Comparison of ENCODE assay signal across 10 cellular contexts in the genomic region with DNA sequence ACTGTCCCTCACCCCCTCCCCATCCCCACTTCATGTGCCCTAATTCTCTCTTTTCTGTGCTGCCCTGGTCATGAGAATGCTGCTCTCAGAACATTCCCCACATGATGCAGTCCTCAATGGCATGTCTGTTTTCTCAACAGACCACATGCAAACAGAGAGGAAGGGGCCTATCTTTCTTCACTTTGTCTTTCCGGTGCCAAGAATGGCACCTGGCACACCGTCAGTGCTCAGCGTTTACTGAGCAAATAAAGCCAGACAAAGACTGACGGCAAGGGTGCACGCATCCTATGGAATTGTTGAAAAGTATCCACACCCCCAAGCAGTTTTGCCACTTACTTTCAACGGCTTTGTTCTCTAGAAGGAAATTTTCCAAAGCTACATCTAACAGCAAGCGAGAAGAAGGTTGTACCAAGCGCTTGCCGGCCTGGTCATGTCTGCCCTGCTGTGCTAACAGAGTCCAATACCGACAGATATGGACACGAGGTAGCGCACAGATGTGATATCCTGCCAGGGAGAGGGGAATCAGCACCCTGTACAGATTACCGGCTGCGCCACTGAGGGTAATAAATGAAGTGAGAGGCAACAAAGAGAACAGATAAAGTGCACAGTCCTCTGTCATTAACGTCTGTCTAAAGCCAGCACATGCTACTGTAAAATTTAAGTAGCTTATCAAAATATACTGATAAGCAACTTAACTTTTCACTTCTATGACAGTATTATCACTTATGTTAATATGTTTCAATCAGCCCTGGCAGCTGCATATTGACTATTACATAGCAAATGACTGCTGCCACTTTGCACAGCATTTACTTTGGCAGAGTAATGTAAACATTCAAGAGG.
DNase-seq lines count a peak whose midpoint lies in the region; ATAC-seq and TF ChIP-seq lines count a peak whose summit lies in the region.
"Had no signal": no experiment of that assay in that cellular context is flagged by ENCODE, and none has a peak within 500 bp of the region (broad histone marks: within the 10 kb centered on the region; RNA-seq: fewer than 3 reads in every experiment).

No MANE protein-coding gene starts in this region.

- intact Hi-C loops in colonic mucosa (cut with DNase I), result no loop called here
- intact Hi-C loops in stomach (cut with DNase I; ENCODE audit: low total_unique reads), result no loop called here

- WGBS in stomach, 5 donors, result 23 to 42% (median 30%) methylated on average over 15 of the region's 15 CpGs

- peaks cover 11% of the 10 kb centered on the region for H3K4me1 ChIP-seq in colonic mucosa
- H3K4me1 ChIP-seq in stomach, result peaks cover 18 to 32% (median 24%) of the 10 kb centered on the region in 4 donors

- no peaks in the 10 kb centered on the region for H3K9me3 ChIP-seq in colonic mucosa
- peaks cover 0 to 8% (median 3%) of the 10 kb centered on the region in 4 donors for H3K9me3 ChIP-seq in stomach

- ATAC-seq in HG03442 (IDR thresholded peaks at IDR 0.05; ENCODE audit: unreplicated experiment), result no peak

- H3K27ac ChIP-seq in colonic mucosa, result peak overlapping the region; percentile 25
- H3K27ac ChIP-seq in stomach, result peak overlapping the region in 2 of 5 donors; percentile 7 to 29
- H3K27ac ChIP-seq: ascending aorta had no signal

- H3K27me3 ChIP-seq in colonic mucosa (no peaks in the 10 kb centered on the region), stomach (no peaks in the 10 kb centered on the region)
- H3K27me3 ChIP-seq: ascending aorta had no signal

- no peak for TF ChIP-seq POLR2A in stomach (IDR thresholded peaks at IDR 0.05)

- peak; percentile 5 for DNase-seq in DMS 273 (lab: John Stamatoyannopoulos, UW; ENCODE audit: unreplicated experiment)
- no peak for DNase-seq in DMS 273 treated with DMSO at 0.1 percent for 48 hours (lab: John Stamatoyannopoulos, UW)
- peak; percentile 68 for DNase-seq in NCI-H510A (lab: John Stamatoyannopoulos, UW)
- DNase-seq in colonic mucosa, result peak; percentile 55
- peak; percentile 67 for DNase-seq in stomach
- DNase-seq in immature natural killer cell, result no peak
- DNase-seq in cerebellar cortex (ENCODE audit: low spot score), result no peak
- DNase-seq: 8988T had no signal

- peaks cover 9 to 14% of the 10 kb centered on the region in 2 donors for H3K4me1 Mint-ChIP-seq in immature natural killer cell

- H3K27ac Mint-ChIP-seq in immature natural killer cell, result no peak overlapping the region

- peaks cover 12 to 29% (median 15%) of the 10 kb centered on the region in 3 donors for H3K36me3 Mint-ChIP-seq in immature natural killer cell

- no peaks in the 10 kb centered on the region for H3K36me3 ChIP-seq in colonic mucosa
- H3K36me3 ChIP-seq in stomach, result peaks cover 0 to 5% (median 0%) of the 10 kb centered on the region in 4 donors

- H3K9me3 Mint-ChIP-seq in immature natural killer cell, result peaks cover 0 to 3% (median 0%) of the 10 kb centered on the region in 6 donors

- peaks cover 0 to 5% (median 0%) of the 10 kb centered on the region in 3 donors for H3K27me3 Mint-ChIP-seq in immature natural killer cell (ENCODE audit: low read depth in 3 of 3)

- TF ChIP-seq EP300 in stomach (IDR thresholded peaks at IDR 0.05), result no peak

- H3K4me3 Mint-ChIP-seq in immature natural killer cell, result no peak overlapping the region

- H3K4me3 ChIP-seq in colonic mucosa (no peak overlapping the region), stomach (no peak overlapping the region)
- H3K4me3 ChIP-seq: ascending aorta had no signal

- H3K9ac ChIP-seq in colonic mucosa (ENCODE audit: low read depth in 2 of 2, low read length in 2 of 2), result no peak overlapping the region

- TF ChIP-seq CTCF in colonic mucosa (IDR thresholded peaks at IDR 0.05), result no peak
- TF ChIP-seq CTCF in stomach (IDR thresholded peaks at IDR 0.05), result no peak

Comparison
In these comparisons a context has a peak if more than half of its experiments do, and no peak if none do; other contexts are left out.
1. DNase-seq: peak in DMS 273 (single experiment), NCI-H510A (single experiment), colonic mucosa (single experiment) and stomach (single experiment); none in DMS 273 treated with DMSO at 0.1 percent for 48 hours (single experiment), immature natural killer cell (0 of 3) and cerebellar cortex (single experiment).